15 cellular contexts compared by ENCODE assay signal in the genomic region with DNA sequence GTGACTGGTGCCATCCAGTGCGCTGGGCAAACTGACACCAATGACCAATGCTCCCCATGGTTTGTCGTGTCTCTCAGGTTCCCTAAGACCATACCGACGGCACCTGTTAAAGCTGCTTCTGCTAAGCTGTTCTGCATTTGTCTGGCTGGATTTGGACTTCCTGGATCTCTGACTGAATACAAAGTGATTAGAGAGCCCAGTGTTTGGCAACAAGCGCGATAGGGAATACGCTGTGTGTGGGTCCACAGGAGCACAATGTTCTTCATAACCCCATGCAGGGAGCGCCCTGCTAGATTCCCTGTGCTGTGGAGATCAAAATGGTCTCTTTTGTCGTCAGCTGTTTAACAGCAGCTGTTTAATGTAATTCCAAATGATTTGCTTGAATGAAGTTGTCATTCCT. TPM values are rescaled to one million over a fixed set of nuclear protein-coding genes. Genes with fewer than 3 reads are reported as not detected.
"Had no signal": no experiment of that assay in that cellular context is flagged by ENCODE, and none has a peak within 500 bp of the region (broad histone marks: within the 10 kb centered on the region; RNA-seq: fewer than 3 reads in every experiment).

No MANE protein-coding gene starts in this region.

- H3K27ac ChIP-seq: body of pancreas, colonic mucosa, parathyroid adenoma, transverse colon, vagina had no signal

- H3K4me3 ChIP-seq: body of pancreas, colonic mucosa, esophagus muscularis mucosa, transverse colon, vagina had no signal

- H3K4me1 ChIP-seq: body of pancreas, colonic mucosa, parathyroid adenoma, vagina had no signal

- H3K27me3 ChIP-seq: body of pancreas, colonic mucosa, esophagus muscularis mucosa, transverse colon, vagina had no signal

- H3K36me3 ChIP-seq: colonic mucosa, esophagus muscularis mucosa, transverse colon, vagina had no signal

- H3K9me3 ChIP-seq: body of pancreas, colonic mucosa, esophagus muscularis mucosa, transverse colon, vagina had no signal

- DNase-seq: activated CD4-positive, alpha-beta T cell treated with anti-CD3 and anti-CD28 coated beads, Interleukin-2, amount 10 ng/mL, durations not matched to agents 7 days and 5 days; activated CD4-positive, CD25-positive, alpha-beta regulatory T cell; activated naive CD8-positive, alpha-beta T cell treated with anti-CD3 and anti-CD28 coated beads for 36 hours; body of pancreas; central memory CD4-positive, alpha-beta T cell; colonic mucosa; mesendoderm; small intestine; stimulated activated CD4-positive, alpha-beta T cell treated with anti-CD3 and anti-CD28 coated beads, Interleukin-4, amount 100 ng/mL, for 4 hours; stimulated activated CD8-positive, alpha-beta memory T cell treated with anti-CD3 and anti-CD28 coated beads, Interleukin-4, amount 100 ng/mL, for 48 hours; stimulated activated naive CD4-positive, alpha-beta T cell treated with Interleukin-2 at 50 U/mL for 16 hours; transverse colon had no signal

RNA-seq across cellular contexts. Expression of a gene that starts 26.0 kb away (rescaled TPM):
- total RNA-seq: activated CD4-positive, alpha-beta T cell treated with anti-CD3 and anti-CD28 coated beads, Interleukin-2, amount 10 ng/mL, durations not matched to agents 7 days and 5 days; activated naive CD8-positive, alpha-beta T cell treated with anti-CD3 and anti-CD28 coated beads for 36 hours had no signal
